ENCODE assay signal across 8 cellular contexts in genomic region chr1:38860464-38860816, GRCh38. TPM values are rescaled to one million over a fixed set of nuclear protein-coding genes. Genes with fewer than 3 reads are reported as not detected.
DNase-seq lines count a peak whose midpoint lies in the region; ATAC-seq and TF ChIP-seq lines count a peak whose summit lies in the region.

No MANE protein-coding gene starts in this region.

- no peaks in the 10 kb centered on the region for H3K9me2 ChIP-seq in GM23248 (ENCODE audit: insufficient read depth)

- peaks cover 22% of the 10 kb centered on the region; the same call in 1 of the 2 replicates for H3K36me3 ChIP-seq in GM23248 (ENCODE audit: low read depth)
- H3K36me3 ChIP-seq in SK-N-MC (ENCODE audit: insufficient read depth, low read length), result peaks cover 26% of the 10 kb centered on the region
- H3K36me3 ChIP-seq in gastrocnemius medialis, result peaks cover 0 to 15% of the 10 kb centered on the region in 2 donors

- H4K20me1 ChIP-seq in GM23248 (ENCODE audit: insufficient read depth), result no peaks in the 10 kb centered on the region

- peak overlapping the region; percentile 92 for H3K4me2 ChIP-seq in GM23248 (ENCODE audit: unreplicated experiment)

- H3K4me1 ChIP-seq in GM23248 (ENCODE audit: insufficient read depth) (peaks cover 12% of the 10 kb centered on the region; the same call in 1 of the 2 replicates), gastrocnemius medialis (peaks cover 45 to 65% of the 10 kb centered on the region in 2 donors)

- H3K9me3 ChIP-seq in GM23248 (ENCODE audit: low read depth) (no peaks in the 10 kb centered on the region), SK-N-MC (ENCODE audit: low read depth, low read length) (no peaks in the 10 kb centered on the region), gastrocnemius medialis (no peaks in the 10 kb centered on the region)

- H3K27me3 ChIP-seq in GM23248 (replicated peaks; ENCODE audit: insufficient read depth) (no peaks in the 10 kb centered on the region), gastrocnemius medialis (no peaks in the 10 kb centered on the region)

- TF ChIP-seq CTCF in fibroblast of the aortic adventitia (IDR thresholded peaks at IDR 0.05; ENCODE audit: insufficient read depth, low read length) (no peak), gastrocnemius medialis (IDR thresholded peaks at IDR 0.05 in 4 of 5, conservative IDR thresholded peaks at IDR 0.05 in 1 of 5) (no peak)

- intact Hi-C loops in gastrocnemius medialis (cut with DNase I; ENCODE audit: low total_unique reads), result no loop called here

- 11 to 13% methylated on average over 6 of the region's 6 CpGs for WGBS in GM23248 (ENCODE audit: low coverage in 1 of 2, low lambda C conversion rate in 2 of 2, missing lambda C conversion rate in 2 of 2), 2 experiments

- H3K79me2 ChIP-seq in GM23248 (ENCODE audit: insufficient read depth), result peaks cover 67% of the 10 kb centered on the region

- peak overlapping the region; percentile 76; the same call in 1 of the 2 replicates for H3K27ac ChIP-seq in GM23248
- no peak overlapping the region for H3K27ac ChIP-seq in SK-N-MC
- H3K27ac ChIP-seq in gastrocnemius medialis, result peak overlapping the region; percentile 88 to 95 (median 93)

- no peak for TF ChIP-seq POLR2A in gastrocnemius medialis (IDR thresholded peaks at IDR 0.05)

- H3K9ac ChIP-seq in GM23248 (peak overlapping the region; percentile 90), SK-N-MC (ENCODE audit: insufficient read length) (peak overlapping the region; percentile 87)

- H3K4me3 ChIP-seq in GM23248 (peak overlapping the region; percentile 98), SK-N-MC (peak overlapping the region; percentile 95), fibroblast of the aortic adventitia (ENCODE audit: low read depth, low read length) (peak overlapping the region; percentile 100), gastrocnemius medialis (peak overlapping the region; percentile 75 to 95 (median 86))

- H3F3A ChIP-seq in GM23248 (ENCODE audit: insufficient read depth), result peaks cover 10% of the 10 kb centered on the region; the same call in 1 of the 2 replicates

- peak overlapping the region; percentile 99 for H2AFZ ChIP-seq in GM23248

- ATAC-seq in gastrocnemius medialis, result no peak

- in situ Hi-C loops in GM23248 (cut with MboI), result loop anchor here (10.0 kb wide), 1 partner anchor 224 kb away; no protein-coding TSS in a partner anchor
- in situ Hi-C loops in gastrocnemius medialis (cut with MboI; ENCODE audit: low sequenced_read_pairs in 4 of 4), result loop anchor here in 3 of 4 donors (10.0 to 25.0 kb wide), 3 partner anchors 134 to 227 kb away; partner anchors contain the start of gene AKIRIN1 (in 1 of the 3)

- DNase-seq in GM23248, result peak; percentile 35
- DNase-seq in SK-N-MC (ENCODE audit: low read depth, low spot score), result no peak
- no peak for DNase-seq in fibroblast of the aortic adventitia (ENCODE audit: low read depth)
- DNase-seq in gastrocnemius medialis, result no peak
- DNase-seq in DMS153 treated with DMSO at 0.1 percent for 48 hours (lab: John Stamatoyannopoulos, UW; ENCODE audit: unreplicated experiment), result no peak
- no peak for DNase-seq in NCI-H1048 (lab: John Stamatoyannopoulos, UW)
- no peak for DNase-seq in stimulated activated CD4-positive, alpha-beta T cell treated with anti-CD3 and anti-CD28 coated beads, Interleukin-4, amount 100 ng/mL, for 24 hours
- DNase-seq in occipital lobe (lab: John Stamatoyannopoulos, UW), result no peak

RNA-seq across cellular contexts. Expression of gene RRAGC, which starts 0.9 kb away (rescaled TPM):
- total RNA-seq in GM23248 (2014; rRNA removed; shearing (Covaris generic)), result 17.9 and 23.5 TPM in 2 replicates
- 19.1 and 21.3 TPM in 2 replicates for polyA plus RNA-seq in GM23248 (2016; fragmentation: Nextera tagmentation; extraction: Ambion mirVana)
- 44.4 and 56.8 TPM in 2 replicates for total RNA-seq in fibroblast of the aortic adventitia (ENCODE audit: low replicate concordance)
- 10 to 100 TPM in 2 of 4 donors, 1 to 10 TPM in 2; 8.0 to 15.5 (median 11.2) TPM for total RNA-seq in gastrocnemius medialis
- 19.0 TPM for total RNA-seq in occipital lobe

RNA-seq across cellular contexts. Expression of gene MYCBP, which starts 12.7 kb away (rescaled TPM):
- total RNA-seq in GM23248 (2014; rRNA removed; shearing (Covaris generic)), result 15.4 and 17.7 TPM in 2 replicates
- 58.1 and 59.8 TPM in 2 replicates for polyA plus RNA-seq in GM23248 (2016; fragmentation: Nextera tagmentation; extraction: Ambion mirVana)
- 8.9 and 10.5 TPM in 2 replicates for total RNA-seq in fibroblast of the aortic adventitia (ENCODE audit: low replicate concordance)
- 10 to 100 TPM in 3 of 4 donors, 1 to 10 TPM in 1; 9.8 to 22.3 (median 13.5) TPM for total RNA-seq in gastrocnemius medialis
- 2.2 TPM for total RNA-seq in occipital lobe

RNA-seq across cellular contexts. Expression of gene GJA9, which starts 20.9 kb away (rescaled TPM):
- total RNA-seq in GM23248 (2014; rRNA removed; shearing (Covaris generic)), result 0.11 TPM in 1 of 2 replicates, not detected in the other
- not detected in 2 replicates for polyA plus RNA-seq in GM23248 (2016; fragmentation: Nextera tagmentation; extraction: Ambion mirVana)
- total RNA-seq in fibroblast of the aortic adventitia (ENCODE audit: low replicate concordance) (0.09 TPM in 1 of 2 replicates, not detected in the other), gastrocnemius medialis (not detected), occipital lobe (not detected)
